ENCODE assay signal across 8 cellular contexts in the genomic region with DNA sequence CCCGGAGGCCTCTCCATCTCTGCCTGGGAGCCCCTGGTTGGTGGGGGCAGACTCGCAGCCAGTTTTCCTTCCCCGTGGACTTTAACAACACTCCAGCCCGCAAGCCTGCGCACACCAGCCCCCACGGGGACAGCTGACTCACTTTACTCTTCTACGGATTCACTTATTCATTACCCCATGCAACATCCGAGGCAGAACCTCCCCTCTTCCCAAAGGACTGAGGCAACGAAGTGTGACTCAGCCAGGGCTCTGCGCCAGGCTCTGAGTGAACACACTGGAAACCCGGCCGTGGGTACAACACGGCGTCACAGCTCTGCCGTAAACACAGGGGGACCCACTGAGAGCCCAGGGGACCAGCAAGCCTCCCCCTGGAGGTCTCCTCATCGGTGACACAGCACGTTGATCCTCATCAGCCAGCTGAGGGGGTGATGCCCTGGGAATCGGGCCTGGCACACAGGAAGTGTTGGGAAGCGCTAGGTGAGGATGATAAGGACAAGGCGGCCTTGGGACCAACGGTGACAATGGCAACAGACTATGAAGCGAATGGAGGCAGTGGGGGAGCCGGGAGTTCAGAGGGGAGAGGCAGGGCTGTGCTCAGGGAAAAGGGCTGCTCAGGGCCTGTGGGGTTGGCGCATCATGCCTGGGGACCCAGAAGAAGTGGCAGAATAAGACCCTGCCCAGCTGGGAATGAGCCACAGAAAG. TPM values are rescaled to one million over a fixed set of nuclear protein-coding genes. Genes with fewer than 3 reads are reported as not detected.
A peak's percentile ranks its signal among the peaks of the same experiment; 100 is the strongest.
DNase-seq lines count a peak whose midpoint lies in the region; ATAC-seq, FAIRE-seq and TF ChIP-seq lines count a peak whose summit lies in the region.

No MANE protein-coding gene starts in this region.

- H2BK120ac ChIP-seq in mesendoderm (ENCODE audit: low read depth, low read length) = no peak overlapping the region

- H3K56ac ChIP-seq in mesendoderm (ENCODE audit: low read length) = no peak overlapping the region

- H3K36me3 ChIP-seq in mesendoderm (ENCODE audit: control insufficient read depth, insufficient read depth, low read length) = no peaks in the 10 kb centered on the region

- H3K9me3 Mint-ChIP-seq in activated CD4-positive, alpha-beta T cell treated with anti-CD3 and anti-CD28 coated beads, Interleukin-2, amount 10 ng/mL, durations not matched to agents 7 days and 5 days = peaks cover 3% of the 10 kb centered on the region
- no peaks in the 10 kb centered on the region for H3K9me3 Mint-ChIP-seq in neural crest cell

- peaks cover 75% of the 10 kb centered on the region for H3K36me3 Mint-ChIP-seq in activated CD4-positive, alpha-beta T cell treated with anti-CD3 and anti-CD28 coated beads, Interleukin-2, amount 10 ng/mL, durations not matched to agents 7 days and 5 days (ENCODE audit: low read depth)
- peaks cover 9% of the 10 kb centered on the region for H3K36me3 Mint-ChIP-seq in neural crest cell (ENCODE audit: low read depth)

- no peak overlapping the region for H2BK15ac ChIP-seq in mesendoderm (replicated peaks; ENCODE audit: low read depth)

- peak overlapping the region; percentile 50 for H3K4me3 Mint-ChIP-seq in activated CD4-positive, alpha-beta T cell treated with anti-CD3 and anti-CD28 coated beads, Interleukin-2, amount 10 ng/mL, durations not matched to agents 7 days and 5 days
- H3K4me3 Mint-ChIP-seq in neural crest cell = peak overlapping the region; percentile 68

- H4K8ac ChIP-seq in mesendoderm (ENCODE audit: low read depth, low read length) = no peak overlapping the region

- H3K27ac Mint-ChIP-seq in activated CD4-positive, alpha-beta T cell treated with anti-CD3 and anti-CD28 coated beads, Interleukin-2, amount 10 ng/mL, durations not matched to agents 7 days and 5 days = peak overlapping the region; percentile 88
- peak overlapping the region; percentile 93 for H3K27ac Mint-ChIP-seq in neural crest cell (ENCODE audit: unreplicated experiment)

- no peaks in the 10 kb centered on the region for H3K27me3 Mint-ChIP-seq in activated CD4-positive, alpha-beta T cell treated with anti-CD3 and anti-CD28 coated beads, Interleukin-2, amount 10 ng/mL, durations not matched to agents 7 days and 5 days
- no peaks in the 10 kb centered on the region for H3K27me3 Mint-ChIP-seq in neural crest cell (ENCODE audit: low read depth)

- TF ChIP-seq CTCF in neural crest cell (conservative IDR thresholded peaks at IDR 0.05) = no peak

- H3K4me3 ChIP-seq in mesendoderm (ENCODE audit: low read length) = no peak overlapping the region

- H3K4me2 ChIP-seq in mesendoderm (ENCODE audit: low read length) = no peak overlapping the region

- FAIRE-seq in HTR-8/SVneo (lab: Jason Lieb, UNC) = no peak

- peak; percentile 66 for ATAC-seq in esophagus mucosa

- no peak overlapping the region for H3K18ac ChIP-seq in mesendoderm (ENCODE audit: low read length)

- H4K5ac ChIP-seq in mesendoderm (ENCODE audit: low read length) = no peak overlapping the region

- POLR2A ChIA-PET in activated CD4-positive, alpha-beta T cell treated with anti-CD3 and anti-CD28 coated beads, Interleukin-2, amount 10 ng/mL, durations not matched to agents 7 days and 5 days (lab: Charles Lee) = no interaction called here

- no peaks in the 10 kb centered on the region for H3K27me3 ChIP-seq in mesendoderm (ENCODE audit: insufficient read depth, low read length, poor library complexity)

- no peak overlapping the region for H3K4ac ChIP-seq in mesendoderm (ENCODE audit: low read depth, low read length)

- H3K79me1 ChIP-seq in mesendoderm (ENCODE audit: low read length) = peaks cover 7% of the 10 kb centered on the region

- no peak overlapping the region for H3K27ac ChIP-seq in mesendoderm (ENCODE audit: low read depth, low read length)

- no peak overlapping the region for H2BK5ac ChIP-seq in mesendoderm (ENCODE audit: low read length)

- H3K9ac ChIP-seq in mesendoderm (ENCODE audit: low read length) = no peak overlapping the region

- H3K4me1 ChIP-seq in mesendoderm (ENCODE audit: control insufficient read depth, low read depth, low read length) = peaks cover 8% of the 10 kb centered on the region

- no CpG with 5 or more reads among the region's 24 CpGs for WGBS in mesendoderm (ENCODE audit: extremely low coverage, insufficient coverage, low lambda C conversion rate)

- DNase-seq in AG08395 (ENCODE audit: low spot score) = peak; percentile 95
- DNase-seq in HTR-8/SVneo (ENCODE audit: insufficient read length, low spot score) = peak; percentile 78
- DNase-seq in activated CD4-positive, alpha-beta T cell treated with anti-CD3 and anti-CD28 coated beads, Interleukin-2, amount 10 ng/mL, durations not matched to agents 7 days and 5 days = no peak
- DNase-seq in neural crest cell (ENCODE audit: low read depth, low spot score) = no peak
- no peak for DNase-seq in mesendoderm
- DNase-seq in NCI-H2171 (lab: John Stamatoyannopoulos, UW) = no peak
- no peak for DNase-seq in OCI-M1 (lab: John Stamatoyannopoulos, UW)

- no peak overlapping the region for H2AK5ac ChIP-seq in mesendoderm (ENCODE audit: low read length)

- peaks cover 89% of the 10 kb centered on the region for H3K4me1 Mint-ChIP-seq in activated CD4-positive, alpha-beta T cell treated with anti-CD3 and anti-CD28 coated beads, Interleukin-2, amount 10 ng/mL, durations not matched to agents 7 days and 5 days
- H3K4me1 Mint-ChIP-seq in neural crest cell = peaks cover 87% of the 10 kb centered on the region

- H3K23ac ChIP-seq in mesendoderm (ENCODE audit: low read length) = no peak overlapping the region

- CTCF ChIA-PET in activated CD4-positive, alpha-beta T cell treated with anti-CD3 and anti-CD28 coated beads, Interleukin-2, amount 10 ng/mL, durations not matched to agents 7 days and 5 days (lab: Charles Lee) = interaction anchor here (1.0 to 1.4 kb wide), 4 partner anchors 11 to 151 kb away, joined by 3 to 4 read pairs (median 3); no protein-coding TSS in a partner anchor

- peaks cover 2% of the 10 kb centered on the region for H3K79me2 ChIP-seq in mesendoderm (ENCODE audit: control insufficient read depth, insufficient read depth, low read length)

RNA-seq across cellular contexts. Expression of gene COTL1, which starts 14.6 kb away (rescaled TPM):
- total RNA-seq in activated CD4-positive, alpha-beta T cell treated with anti-CD3 and anti-CD28 coated beads, Interleukin-2, amount 10 ng/mL, durations not matched to agents 7 days and 5 days = 100 to 1,000 TPM; 780 to 845 TPM
- total RNA-seq in esophagus mucosa (16.3 TPM), neural crest cell (346 and 357 TPM in 2 replicates)
- 102 TPM for polyA plus RNA-seq in mesendoderm (2013, experiment 1 of 2)
- 104 TPM for polyA plus RNA-seq in mesendoderm (2013, experiment 2 of 2)

RNA-seq across cellular contexts. Expression of gene KLHL36, which starts 45.0 kb away (rescaled TPM):
- total RNA-seq in activated CD4-positive, alpha-beta T cell treated with anti-CD3 and anti-CD28 coated beads, Interleukin-2, amount 10 ng/mL, durations not matched to agents 7 days and 5 days = 10 to 100 TPM; 37.5 to 46.2 TPM
- total RNA-seq in esophagus mucosa (26.3 TPM), neural crest cell (25.4 and 26.2 TPM in 2 replicates)
- 6.7 TPM for polyA plus RNA-seq in mesendoderm (2013, experiment 1 of 2)
- polyA plus RNA-seq in mesendoderm (2013, experiment 2 of 2) = 7.3 TPM

Comparison
In these comparisons a context has a peak if more than half of its experiments do, and no peak if none do; other contexts are left out.
1. DNase-seq: peak in AG08395 (single experiment) and HTR-8/SVneo (single experiment); none in activated CD4-positive, alpha-beta T cell treated with anti-CD3 and anti-CD28 coated beads, Interleukin-2, amount 10 ng/mL, durations not matched to agents 7 days and 5 days (single experiment), neural crest cell (single experiment), mesendoderm (single experiment), NCI-H2171 (single experiment) and OCI-M1 (single experiment).
2. RNA of gene COTL1, which starts 14.6 kb away (total RNA-seq): 780 to 845 TPM in activated CD4-positive, alpha-beta T cell treated with anti-CD3 and anti-CD28 coated beads, Interleukin-2, amount 10 ng/mL, durations not matched to agents 7 days and 5 days and 346 to 357 TPM in neural crest cell; 16.3 TPM in esophagus mucosa (single experiment); every median in the first group is over 10 times any median in the second.